In genomic region chr12:6336079-6336858, GRCh38 we compare ENCODE assay signal across 8 cellular contexts. TPM values are rescaled to one million over a fixed set of nuclear protein-coding genes. Genes with fewer than 3 reads are reported as not detected.
DNase-seq lines count a peak whose midpoint lies in the region; ATAC-seq and TF ChIP-seq lines count a peak whose summit lies in the region.

No MANE protein-coding gene starts in this region.

- H3K9ac ChIP-seq in fibroblast of lung (ENCODE audit: insufficient read depth, low read length) (peak overlapping the region; percentile 80), mucosa of stomach (ENCODE audit: low read length) (peak overlapping the region; percentile 83), subcutaneous abdominal adipose tissue (ENCODE audit: low read length in 5 of 5) (peak overlapping the region; percentile 81 to 100 (median 92))

- no peaks in the 10 kb centered on the region; the same call in 1 of the 2 replicates for H3K27me3 Mint-ChIP-seq in HFFc6 (ENCODE audit: insufficient read depth)
- H3K27me3 Mint-ChIP-seq in activated T-helper 17 cell treated with anti-CD3 and anti-CD28 coated beads, Interleukin-2, amount 50 U/mL, for 72 hours, result no peaks in the 10 kb centered on the region

- peaks cover 85% of the 10 kb centered on the region for H3K79me2 ChIP-seq in fibroblast of lung (ENCODE audit: control insufficient read depth, insufficient read depth, low read length)

- TF ChIP-seq CTCF in HFFc6 (IDR thresholded peaks at IDR 0.05), result no peak
- TF ChIP-seq CTCF in fibroblast of lung (conservative IDR thresholded peaks at IDR 0.05 in 1 of 2, IDR thresholded peaks at IDR 0.05 in 1 of 2; ENCODE audit: low read depth in 1 of 2, low read length in 2 of 2), result no peak

- peaks cover 22% of the 10 kb centered on the region for H3K36me3 Mint-ChIP-seq in HFFc6 (ENCODE audit: low read depth)
- peaks cover 46% of the 10 kb centered on the region for H3K36me3 Mint-ChIP-seq in activated T-helper 17 cell treated with anti-CD3 and anti-CD28 coated beads, Interleukin-2, amount 50 U/mL, for 72 hours (ENCODE audit: low read depth)

- H3K27me3 ChIP-seq in fibroblast of lung (ENCODE audit: control insufficient read depth, insufficient read depth, low read length) (no peaks in the 10 kb centered on the region), mucosa of stomach (ENCODE audit: control insufficient read depth, insufficient read depth, low read length) (no peaks in the 10 kb centered on the region), subcutaneous abdominal adipose tissue (ENCODE audit: control insufficient read depth in 5 of 5, insufficient read depth in 4 of 5, low read length in 5 of 5) (peaks cover 0 to 4% (median 0%) of the 10 kb centered on the region in 5 donors)

- peaks cover 2% of the 10 kb centered on the region for H4K20me1 ChIP-seq in fibroblast of lung (ENCODE audit: control insufficient read depth, extremely low read depth, insufficient read depth, low read length)

- H3K4me2 ChIP-seq in fibroblast of lung (ENCODE audit: extremely low read depth, insufficient read depth, low read length), result peak overlapping the region; percentile 95

- no peak overlapping the region for H2AFZ ChIP-seq in fibroblast of lung (ENCODE audit: low read length)

- peak; percentile 72 for DNase-seq in COLO668 (lab: John Stamatoyannopoulos, UW; ENCODE audit: unreplicated experiment)
- peak; percentile 99 for DNase-seq in HFFc6
- peak; percentile 87 for DNase-seq in NOMO-1 treated with dmso at 0.1 percent for 144 hours (lab: John Stamatoyannopoulos, UW; ENCODE audit: unreplicated experiment)
- DNase-seq in fibroblast of lung (ENCODE audit: low read depth in 2 of 2), result peak; percentile 100

- H3K4me1 ChIP-seq in fibroblast of lung (ENCODE audit: control insufficient read depth, extremely low read depth, insufficient read depth, low read length), result peaks cover 51% of the 10 kb centered on the region
- H3K4me1 ChIP-seq in mucosa of stomach (ENCODE audit: control insufficient read depth, insufficient read depth, low read length), result peaks cover 84% of the 10 kb centered on the region
- H3K4me1 ChIP-seq in subcutaneous abdominal adipose tissue (ENCODE audit: control insufficient read depth in 5 of 5, insufficient read depth in 5 of 5, low read length in 5 of 5), result peaks cover 35 to 86% (median 80%) of the 10 kb centered on the region in 5 donors

- no peak overlapping the region for H3K27ac Mint-ChIP-seq in HFFc6
- H3K27ac Mint-ChIP-seq in activated T-helper 17 cell treated with anti-CD3 and anti-CD28 coated beads, Interleukin-2, amount 50 U/mL, for 72 hours, result no peak overlapping the region

- no peak overlapping the region for H3K4me3 Mint-ChIP-seq in HFFc6
- H3K4me3 Mint-ChIP-seq in activated T-helper 17 cell treated with anti-CD3 and anti-CD28 coated beads, Interleukin-2, amount 50 U/mL, for 72 hours, result no peak overlapping the region

- peak; percentile 56 for ATAC-seq in activated T-helper 17 cell treated with anti-CD3 and anti-CD28 coated beads, Interleukin-2, amount 50 U/mL, for 72 hours (replicated peaks)
- no peak for ATAC-seq in GM21360 (IDR thresholded peaks at IDR 0.05; ENCODE audit: unreplicated experiment)

- H3K36me3 ChIP-seq in fibroblast of lung (ENCODE audit: control insufficient read depth, insufficient read depth, low read length), result peaks cover 21% of the 10 kb centered on the region
- H3K36me3 ChIP-seq in mucosa of stomach (ENCODE audit: control insufficient read depth, insufficient read depth, low read length), result peaks cover 13% of the 10 kb centered on the region
- H3K36me3 ChIP-seq in subcutaneous abdominal adipose tissue (ENCODE audit: control insufficient read depth in 5 of 5, insufficient read depth in 5 of 5, low read length in 5 of 5), result peaks cover 5 to 45% (median 37%) of the 10 kb centered on the region in 5 donors

- H3K9me3 ChIP-seq in fibroblast of lung (ENCODE audit: control insufficient read depth, insufficient read depth, low read depth, low read length) (no peaks in the 10 kb centered on the region), mucosa of stomach (ENCODE audit: control insufficient read depth, low read length) (no peaks in the 10 kb centered on the region), subcutaneous abdominal adipose tissue (ENCODE audit: control insufficient read depth in 5 of 5, low read length in 5 of 5) (no peaks in the 10 kb centered on the region)

- H3K27ac ChIP-seq in fibroblast of lung (ENCODE audit: insufficient read depth, low read length), result peak overlapping the region; percentile 99
- peak overlapping the region; percentile 100 for H3K27ac ChIP-seq in subcutaneous abdominal adipose tissue (ENCODE audit: low read depth, low read length)

- H3K4me1 Mint-ChIP-seq in HFFc6 (ENCODE audit: low read depth), result peaks cover 47% of the 10 kb centered on the region
- H3K4me1 Mint-ChIP-seq in activated T-helper 17 cell treated with anti-CD3 and anti-CD28 coated beads, Interleukin-2, amount 50 U/mL, for 72 hours, result peaks cover 36% of the 10 kb centered on the region

- no peaks in the 10 kb centered on the region for H3K9me3 Mint-ChIP-seq in HFFc6
- no peaks in the 10 kb centered on the region for H3K9me3 Mint-ChIP-seq in activated T-helper 17 cell treated with anti-CD3 and anti-CD28 coated beads, Interleukin-2, amount 50 U/mL, for 72 hours

- peak overlapping the region; percentile 34 to 100 (median 67) for H3K4me3 ChIP-seq in fibroblast of lung (replicated peaks in 1 of 4; ENCODE audit: control extremely low read depth in 1 of 4, insufficient read depth in 1 of 4, low read depth in 3 of 4, low read length in 4 of 4)
- peak overlapping the region; percentile 23 for H3K4me3 ChIP-seq in mucosa of stomach (ENCODE audit: low read length)
- peak overlapping the region; percentile 81 to 100 (median 98) for H3K4me3 ChIP-seq in subcutaneous abdominal adipose tissue (ENCODE audit: low read depth in 1 of 5, low read length in 5 of 5)

RNA-seq across cellular contexts. Expression of gene TNFRSF1A, which starts 5.6 kb away (rescaled TPM):
- 100 to 1,000 TPM; 105 to 122 (median 112) TPM for total RNA-seq in HFFc6 (2021; fragmentation: NEBNext Ultra II Directional; extraction: Animal tissue kit (Norgen Biotek cat#: 25700))
- 10 to 100 TPM; 42.1 to 74.1 TPM for total RNA-seq in activated T-helper 17 cell treated with anti-CD3 and anti-CD28 coated beads, Interleukin-2, amount 50 U/mL, for 72 hours
- total RNA-seq in fibroblast of lung, result 141 and 157 TPM in 2 replicates
- polyA plus RNA-seq in fibroblast of lung, result 182 and 257 TPM in 2 replicates
- polyA plus RNA-seq in fibroblast of lung (2012), result 146 and 182 TPM in 2 replicates
- polyA minus RNA-seq in fibroblast of lung (ENCODE audit: low replicate concordance), result 357 and 498 TPM in 2 replicates

RNA-seq across cellular contexts. Expression of gene PLEKHG6, which starts 25.8 kb away (rescaled TPM):
- total RNA-seq in HFFc6 (2021; fragmentation: NEBNext Ultra II Directional; extraction: Animal tissue kit (Norgen Biotek cat#: 25700)), result not detected
- total RNA-seq in activated T-helper 17 cell treated with anti-CD3 and anti-CD28 coated beads, Interleukin-2, amount 50 U/mL, for 72 hours, result not detected
- under 0.01 and 0.50 TPM in 2 replicates for total RNA-seq in fibroblast of lung
- polyA plus RNA-seq in fibroblast of lung, result 0.07 and 0.26 TPM in 2 replicates
- 0.16 and 1.1 TPM in 2 replicates for polyA plus RNA-seq in fibroblast of lung (2012)
- polyA minus RNA-seq in fibroblast of lung (ENCODE audit: low replicate concordance), result 3.8 TPM in 1 of 2 replicates, not detected in the other

RNA-seq across cellular contexts. Expression of gene SCNN1A, which starts 39.1 kb away (rescaled TPM):
- total RNA-seq in HFFc6 (2021; fragmentation: NEBNext Ultra II Directional; extraction: Animal tissue kit (Norgen Biotek cat#: 25700)), result under 1 TPM in 1 of 6 experiments, not detected in 5; 0.18 TPM
- total RNA-seq in activated T-helper 17 cell treated with anti-CD3 and anti-CD28 coated beads, Interleukin-2, amount 50 U/mL, for 72 hours, result 1 to 10 TPM in 1 of 2 donors, not detected in 1; 1.6 TPM
- total RNA-seq in fibroblast of lung, result under 0.01 and 0.26 TPM in 2 replicates
- polyA plus RNA-seq in fibroblast of lung, result 0.05 and 0.08 TPM in 2 replicates
- polyA plus RNA-seq in fibroblast of lung (2012), result 0.13 and 0.29 TPM in 2 replicates
- not detected in 2 replicates for polyA minus RNA-seq in fibroblast of lung (ENCODE audit: low replicate concordance)

RNA-seq across cellular contexts. Expression of gene LTBR, which starts 47.7 kb away (rescaled TPM):
- 100 to 1,000 TPM in 3 of 6 experiments, 10 to 100 TPM in 3; 91.5 to 124 (median 106) TPM for total RNA-seq in HFFc6 (2021; fragmentation: NEBNext Ultra II Directional; extraction: Animal tissue kit (Norgen Biotek cat#: 25700))
- total RNA-seq in activated T-helper 17 cell treated with anti-CD3 and anti-CD28 coated beads, Interleukin-2, amount 50 U/mL, for 72 hours, result under 1 TPM; 0.56 to 0.61 TPM
- 60.6 and 78.4 TPM in 2 replicates for total RNA-seq in fibroblast of lung
- polyA plus RNA-seq in fibroblast of lung, result 45.8 and 55.7 TPM in 2 replicates
- polyA plus RNA-seq in fibroblast of lung (2012), result 81.9 and 99.1 TPM in 2 replicates
- polyA minus RNA-seq in fibroblast of lung (ENCODE audit: low replicate concordance), result 78.7 and 105 TPM in 2 replicates

Comparison
In these comparisons a context has a peak if more than half of its experiments do, and no peak if none do; other contexts are left out.
1. H3K4me3 ChIP-seq: peak in every context shown above with its lines; median percentile 98 in subcutaneous abdominal adipose tissue; 67 in fibroblast of lung; 23 in mucosa of stomach.